In the genomic region with DNA sequence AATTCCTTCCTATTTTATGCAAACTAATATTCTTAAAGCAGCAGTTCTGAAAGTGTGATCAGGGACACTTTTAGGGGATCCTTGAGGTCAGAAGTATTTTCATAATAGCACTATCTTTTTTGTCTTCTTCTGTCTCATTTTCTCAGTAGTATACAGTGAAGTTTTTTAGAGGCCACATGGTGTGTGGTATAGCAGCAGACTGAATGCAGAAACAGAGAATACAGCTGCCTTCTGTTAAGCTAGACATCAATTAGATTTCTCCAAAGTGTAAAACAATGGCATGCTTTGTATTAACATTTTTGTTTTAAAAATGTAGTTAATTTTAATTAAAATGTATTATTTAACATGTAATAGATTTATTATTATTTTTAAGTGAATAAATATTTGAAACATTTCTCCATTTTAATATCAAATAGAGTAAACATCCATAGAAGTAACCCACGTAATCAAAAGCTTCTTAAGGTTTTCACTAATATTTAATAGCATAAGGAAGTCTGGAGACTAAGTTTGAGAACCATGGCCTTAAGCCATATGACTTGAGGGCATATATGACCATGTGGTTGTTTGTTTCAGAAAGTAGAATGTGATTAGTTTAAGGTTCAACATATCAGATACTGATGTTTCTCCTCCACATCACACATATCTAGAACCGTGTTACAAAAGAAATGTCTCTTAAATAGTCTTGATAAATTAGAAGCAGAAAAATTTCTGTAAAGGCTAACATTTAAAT, we compare ENCODE assay signal across 31 cellular contexts.
"Had no signal": no experiment of that assay in that cellular context is flagged by ENCODE, and none has a peak within 500 bp of the region (broad histone marks: within the 10 kb centered on the region; RNA-seq: fewer than 3 reads in every experiment).

No MANE protein-coding gene starts in this region.

- H3K9me3 Mint-ChIP-seq: activated CD4-positive, alpha-beta T cell treated with anti-CD3 and anti-CD28 coated beads, Interleukin-2, amount 10 ng/mL, durations not matched to agents 24 days and 14 days; activated CD8-positive, alpha-beta T cell treated with anti-CD3 and anti-CD28 coated beads for 36 hours; activated naive CD8-positive, alpha-beta T cell treated with anti-CD3 and anti-CD28 coated beads for 36 hours; activated T-helper 17 cell treated with anti-CD3 and anti-CD28 coated beads, Interleukin-2, amount 50 U/mL, for 72 hours had no signal

- H3K27me3 ChIP-seq: brain microvascular endothelial cell, MG63 had no signal

- H3K4me1 Mint-ChIP-seq: activated CD4-positive, alpha-beta T cell treated with anti-CD3 and anti-CD28 coated beads, Interleukin-2, amount 10 ng/mL, durations not matched to agents 24 days and 14 days; activated naive CD8-positive, alpha-beta T cell treated with anti-CD3 and anti-CD28 coated beads for 36 hours; activated T-helper 17 cell treated with anti-CD3 and anti-CD28 coated beads, Interleukin-2, amount 50 U/mL, for 72 hours had no signal

- H2AFZ ChIP-seq: PC-9 had no signal

- H3K27ac ChIP-seq: brain microvascular endothelial cell, PC-9, RWPE1, WERI-Rb-1 had no signal

- H3K27ac Mint-ChIP-seq: activated CD4-positive, alpha-beta T cell treated with anti-CD3 and anti-CD28 coated beads, Interleukin-2, amount 10 ng/mL, durations not matched to agents 24 days and 14 days; activated CD8-positive, alpha-beta T cell treated with anti-CD3 and anti-CD28 coated beads for 36 hours; activated naive CD8-positive, alpha-beta T cell treated with anti-CD3 and anti-CD28 coated beads for 36 hours; activated T-cell treated with anti-CD3 and anti-CD28 coated beads, Interleukin-2, amount 50 U/mL, for 72 hours; activated T-helper 17 cell treated with anti-CD3 and anti-CD28 coated beads, Interleukin-2, amount 50 U/mL, for 72 hours had no signal

- H3K4me3 ChIP-seq: MG63, PC-9 had no signal

- H3K4me3 Mint-ChIP-seq: activated CD4-positive, alpha-beta T cell treated with anti-CD3 and anti-CD28 coated beads, Interleukin-2, amount 10 ng/mL, durations not matched to agents 24 days and 14 days; activated CD8-positive, alpha-beta T cell treated with anti-CD3 and anti-CD28 coated beads for 36 hours; activated naive CD8-positive, alpha-beta T cell treated with anti-CD3 and anti-CD28 coated beads for 36 hours; activated T-cell treated with anti-CD3 and anti-CD28 coated beads, Interleukin-2, amount 50 U/mL, for 72 hours; activated T-helper 17 cell treated with anti-CD3 and anti-CD28 coated beads, Interleukin-2, amount 50 U/mL, for 72 hours had no signal

- H3K36me3 Mint-ChIP-seq: activated naive CD8-positive, alpha-beta T cell treated with anti-CD3 and anti-CD28 coated beads for 36 hours had no signal

- DNase-seq: activated CD4-positive, alpha-beta T cell treated with anti-CD3 and anti-CD28 coated beads, Interleukin-2, amount 10 ng/mL, durations not matched to agents 24 days and 14 days; activated CD4-positive, alpha-beta T cell treated with anti-CD3 and anti-CD28 coated beads, Interleukin-2, amount 50 U/mL, for 4 hours; activated CD8-positive, alpha-beta T cell treated with anti-CD3 and anti-CD28 coated beads for 36 hours; activated effector memory CD4-positive, alpha-beta T cell treated with anti-CD3 and anti-CD28 coated beads, Interleukin-2, amount 50 U/mL, for 16 hours; activated naive CD4-positive, alpha-beta T cell; activated naive CD4-positive, alpha-beta T cell treated with anti-CD3 and anti-CD28 coated beads, Interleukin-2, amount 50 U/mL, for 16 hours; activated naive CD8-positive, alpha-beta T cell treated with anti-CD3 and anti-CD28 coated beads for 36 hours; activated T-cell treated with anti-CD3 and anti-CD28 coated beads, Interleukin-2, amount 50 U/mL, for 1 hour; activated T-cell treated with anti-CD3 and anti-CD28 coated beads, Interleukin-2, amount 50 U/mL, for 72 hours; amniotic stem cell; aorta; brain microvascular endothelial cell; central memory CD4-positive, alpha-beta T cell; Kasumi-1; KG1; MG63; NCI-H1092; NCI-H1436 treated with DMSO at 0.1 percent for 48 hours; NCI-H187; NCI-H2081; NCI-H345; NCI-H524 treated with DMSO at 0.1 percent for 48 hours; PC-9; SIG-M5; SW 1271; T1000; WERI-Rb-1 had no signal

- FAIRE-seq: RCC 7860 had no signal

- H3K27me3 Mint-ChIP-seq: activated CD4-positive, alpha-beta T cell treated with anti-CD3 and anti-CD28 coated beads, Interleukin-2, amount 10 ng/mL, durations not matched to agents 24 days and 14 days; activated CD8-positive, alpha-beta T cell treated with anti-CD3 and anti-CD28 coated beads for 36 hours; activated naive CD8-positive, alpha-beta T cell treated with anti-CD3 and anti-CD28 coated beads for 36 hours; activated T-helper 17 cell treated with anti-CD3 and anti-CD28 coated beads, Interleukin-2, amount 50 U/mL, for 72 hours had no signal

- ATAC-seq: activated CD8-positive, alpha-beta T cell treated with anti-CD3 and anti-CD28 coated beads for 36 hours; activated T-cell treated with anti-CD3 and anti-CD28 coated beads, Interleukin-2, amount 50 U/mL, for 72 hours; activated T-helper 17 cell treated with anti-CD3 and anti-CD28 coated beads, Interleukin-2, amount 50 U/mL, for 72 hours; Right ventricle myocardium inferior had no signal

- H3K9me3 ChIP-seq: MG63 had no signal

- H3K36me3 ChIP-seq: brain microvascular endothelial cell, WERI-Rb-1 had no signal

- H3K4me2 ChIP-seq: PC-9 had no signal
